ENCODE assay signal across 20 cellular contexts in the genomic region with DNA sequence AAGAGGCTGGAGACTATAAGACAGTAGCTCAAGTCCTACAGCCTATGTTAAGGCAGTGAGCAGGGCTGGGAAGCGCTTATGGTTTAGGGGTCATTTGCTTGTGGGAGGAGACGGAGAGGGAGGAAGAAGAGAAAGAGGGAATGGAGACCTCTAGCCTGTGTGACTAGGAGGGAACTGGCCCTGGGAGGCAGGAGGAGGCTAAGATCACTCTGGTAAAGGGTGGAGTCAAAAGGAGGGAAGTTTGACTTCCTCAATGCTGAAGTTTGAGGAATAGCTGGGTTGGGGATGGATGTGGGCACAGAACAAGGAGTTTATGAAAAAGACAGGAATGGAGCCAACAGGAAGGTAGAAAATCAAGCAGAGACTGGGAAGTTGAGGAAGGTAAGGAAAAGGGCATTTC. TPM values are rescaled to one million over a fixed set of nuclear protein-coding genes. Genes with fewer than 3 reads are reported as not detected.
DNase-seq lines count a peak whose midpoint lies in the region; ATAC-seq and TF ChIP-seq lines count a peak whose summit lies in the region.
"Had no signal": no experiment of that assay in that cellular context is flagged by ENCODE, and none has a peak within 500 bp of the region (broad histone marks: within the 10 kb centered on the region; RNA-seq: fewer than 3 reads in every experiment).

No MANE protein-coding gene starts in this region.

- intact Hi-C loops in activated B cell treated with CpG ODN at 0.5 μM for 24 hours (cut with micrococcal nuclease), result loop anchor here (1.0 kb wide), 1 partner anchor 12 kb away; no protein-coding TSS in a partner anchor

- H3K27me3 Mint-ChIP-seq in activated B cell treated with CpG ODN at 0.5 μM for 24 hours, result no peaks in the 10 kb centered on the region
- H3K27me3 Mint-ChIP-seq in neural progenitor cell (ENCODE audit: insufficient read depth, low read depth), result peaks cover 7% of the 10 kb centered on the region

- H3K27ac ChIP-seq in BLaER1, result no peak overlapping the region
- no peak overlapping the region for H3K27ac ChIP-seq in neural progenitor cell
- H3K27ac ChIP-seq: KMS-11 had no signal

- ATAC-seq in activated B cell treated with CpG ODN at 0.5 μM for 24 hours (ENCODE audit: low read depth) (no peak), HG03196 (IDR thresholded peaks at IDR 0.05; ENCODE audit: unreplicated experiment) (no peak), HG03139 (IDR thresholded peaks at IDR 0.05; ENCODE audit: unreplicated experiment) (no peak), GM21717 (IDR thresholded peaks at IDR 0.05; ENCODE audit: unreplicated experiment) (no peak)
- ATAC-seq: GM12878 had no signal

- H3K4me1 Mint-ChIP-seq in activated B cell treated with CpG ODN at 0.5 μM for 24 hours, result peaks cover 66% of the 10 kb centered on the region
- H3K4me1 Mint-ChIP-seq in neural progenitor cell, result peaks cover 5% of the 10 kb centered on the region
- H3K4me1 Mint-ChIP-seq: CD4-positive, alpha-beta memory T cell had no signal

- CTCF ChIA-PET in activated B cell treated with CpG ODN at 0.5 μM for 24 hours (lab: Charles Lee), result no interaction called here

- H3K9me3 ChIP-seq in BLaER1 (no peaks in the 10 kb centered on the region), neural progenitor cell (ENCODE audit: low read depth) (no peaks in the 10 kb centered on the region)
- H3K9me3 ChIP-seq: Caco-2 had no signal

- peak overlapping the region; percentile 21 for H2AFZ ChIP-seq in neural progenitor cell (replicated peaks)

- H3K4me1 ChIP-seq in BLaER1 (peaks cover 37% of the 10 kb centered on the region), neural progenitor cell (peaks cover 3% of the 10 kb centered on the region)
- H3K4me1 ChIP-seq: Caco-2 had no signal

- DNase-seq in NAMALWA (ENCODE audit: low spot score) (peak; percentile 43), activated B cell treated with CpG ODN at 0.5 μM for 24 hours (no peak), neural progenitor cell (ENCODE audit: low spot score) (no peak), NCI-H446 treated with DMSO at 0.1 percent for 48 hours (lab: John Stamatoyannopoulos, UW) (no peak)
- DNase-seq: Caco-2; CD4-positive, alpha-beta memory T cell; DMS 273 treated with DMSO at 0.1 percent for 48 hours; DMS79 treated with DMSO at 0.1 percent for 48 hours; HCEC 1CT; NCI-H1694 treated with DMSO at 0.1 percent for 48 hours; NCI-H2081 treated with DMSO at 0.1 percent for 48 hours; NCI-H2171 treated with DMSO at 0.1 percent for 48 hours; NCI-H526; Right ventricle myocardium superior had no signal

- POLR2A ChIA-PET in activated B cell treated with CpG ODN at 0.5 μM for 24 hours (lab: Charles Lee), result interaction anchor here (0.6 to 2.6 kb wide), 2 partner anchors 13 to 324 kb away, joined by 5 to 15 read pairs; no protein-coding TSS in a partner anchor

- H4K20me1 ChIP-seq in BLaER1 (no peaks in the 10 kb centered on the region), neural progenitor cell (ENCODE audit: low read depth) (no peaks in the 10 kb centered on the region)

- H3K27ac Mint-ChIP-seq in activated B cell treated with CpG ODN at 0.5 μM for 24 hours (peak overlapping the region; percentile 78), neural progenitor cell (no peak overlapping the region)

- H3K36me3 Mint-ChIP-seq in activated B cell treated with CpG ODN at 0.5 μM for 24 hours (ENCODE audit: low read depth), result no peaks in the 10 kb centered on the region
- no peaks in the 10 kb centered on the region for H3K36me3 Mint-ChIP-seq in neural progenitor cell
- H3K36me3 Mint-ChIP-seq: CD4-positive, alpha-beta memory T cell had no signal

- TF ChIP-seq CTCF in activated B cell treated with CpG ODN at 0.5 μM for 24 hours (IDR thresholded peaks at IDR 0.05), result no peak
- no peak for TF ChIP-seq CTCF in neural progenitor cell (IDR thresholded peaks at IDR 0.05)

- no peak overlapping the region for H3K4me3 Mint-ChIP-seq in activated B cell treated with CpG ODN at 0.5 μM for 24 hours
- H3K4me3 Mint-ChIP-seq in neural progenitor cell, result no peak overlapping the region
- H3K4me3 Mint-ChIP-seq: CD4-positive, alpha-beta memory T cell had no signal

- no peak overlapping the region for H3K9ac ChIP-seq in BLaER1
- H3K9ac ChIP-seq in neural progenitor cell, result no peak overlapping the region
- H3K9ac ChIP-seq: KMS-11 had no signal

- H3K27me3 ChIP-seq in BLaER1 (no peaks in the 10 kb centered on the region), neural progenitor cell (no peaks in the 10 kb centered on the region)

- H3K36me3 ChIP-seq in BLaER1 (no peaks in the 10 kb centered on the region), neural progenitor cell (no peaks in the 10 kb centered on the region)

- H3K79me2 ChIP-seq in neural progenitor cell (ENCODE audit: low read depth), result no peaks in the 10 kb centered on the region

- H3K9me3 Mint-ChIP-seq in activated B cell treated with CpG ODN at 0.5 μM for 24 hours, result no peaks in the 10 kb centered on the region
- H3K9me3 Mint-ChIP-seq in neural progenitor cell, result no peaks in the 10 kb centered on the region

- peaks cover 5% of the 10 kb centered on the region for H3F3A ChIP-seq in neural progenitor cell (ENCODE audit: low read depth)

- H3K4me2 ChIP-seq in BLaER1 (peak overlapping the region; percentile 43; the same call in 1 of the 2 replicates), neural progenitor cell (no peak overlapping the region)
- H3K4me2 ChIP-seq: KMS-11 had no signal

- H3K4me3 ChIP-seq in BLaER1 (no peak overlapping the region), neural progenitor cell (no peak overlapping the region)
- H3K4me3 ChIP-seq: GM12878 had no signal

RNA-seq across cellular contexts. Expression of a gene that starts 6.4 kb away (rescaled TPM):
- total RNA-seq in activated B cell treated with CpG ODN at 0.5 μM for 24 hours (79.6 and 90.4 TPM in 2 replicates), neural progenitor cell (ENCODE audit: low replicate concordance) (3.9 and 5.3 TPM in 2 replicates)

Comparison
In these comparisons a context has a peak if more than half of its experiments do, and no peak if none do; other contexts are left out.
1. RNA of a gene that starts 6.4 kb away (total RNA-seq): 79.6 to 90.4 TPM in activated B cell treated with CpG ODN at 0.5 μM for 24 hours; 3.9 to 5.3 TPM in neural progenitor cell; every median in the first group is over 10 times any median in the second.